10 cellular contexts compared by ENCODE assay signal in the genomic region with DNA sequence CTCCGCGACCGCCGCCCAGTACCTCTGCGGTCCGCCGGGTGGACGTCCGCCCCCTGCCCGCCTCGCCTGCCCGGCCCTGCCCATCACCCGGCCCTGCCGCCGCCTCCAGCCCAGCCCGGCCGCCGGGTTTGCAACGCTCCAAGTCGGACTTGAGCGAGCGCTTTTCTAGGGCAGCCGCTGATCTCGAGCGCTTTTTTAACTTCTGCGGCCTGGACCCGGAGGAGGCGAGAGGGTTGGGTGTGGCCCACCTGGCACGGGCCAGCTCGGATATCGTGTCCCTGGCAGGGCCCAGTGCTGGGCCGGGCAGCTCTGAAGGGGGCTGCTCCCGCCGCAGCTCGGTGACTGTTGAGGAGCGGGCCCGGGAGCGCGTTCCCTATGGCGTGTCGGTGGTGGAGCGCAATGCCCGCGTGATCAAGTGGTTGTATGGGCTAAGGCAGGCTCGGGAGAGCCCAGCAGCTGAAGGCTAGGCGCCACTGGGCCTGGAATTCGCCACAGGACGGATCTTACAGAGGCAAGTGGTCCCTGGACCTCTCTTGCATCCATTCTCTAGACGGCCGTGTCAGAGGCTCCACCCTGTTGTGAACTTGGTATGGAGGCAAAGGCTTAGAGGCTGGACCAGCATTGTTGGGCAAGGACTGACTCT. TPM values are rescaled to one million over a fixed set of nuclear protein-coding genes. Genes with fewer than 3 reads are reported as not detected.
DNase-seq lines count a peak whose midpoint lies in the region; ATAC-seq and TF ChIP-seq lines count a peak whose summit lies in the region.
"Had no signal": no experiment of that assay in that cellular context is flagged by ENCODE, and none has a peak within 500 bp of the region (broad histone marks: within the 10 kb centered on the region; RNA-seq: fewer than 3 reads in every experiment).

No MANE protein-coding gene starts in this region.

- ATAC-seq in activated B cell treated with CpG ODN at 0.5 μM for 24 hours (ENCODE audit: low read depth) (no peak), HG02840 (IDR thresholded peaks at IDR 0.05; ENCODE audit: low FRiP score, unreplicated experiment) (no peak)

- no peaks in the 10 kb centered on the region for H3K27me3 Mint-ChIP-seq in activated B cell treated with CpG ODN at 0.5 μM for 24 hours
- H3K27me3 Mint-ChIP-seq in endothelial cell (ENCODE audit: unreplicated experiment) = peaks cover 9% of the 10 kb centered on the region

- H3K36me3 Mint-ChIP-seq in activated B cell treated with CpG ODN at 0.5 μM for 24 hours (ENCODE audit: low read depth) (no peaks in the 10 kb centered on the region), endothelial cell (ENCODE audit: low read depth, unreplicated experiment) (no peaks in the 10 kb centered on the region)

- peak overlapping the region; percentile 90 for H3K27ac Mint-ChIP-seq in activated B cell treated with CpG ODN at 0.5 μM for 24 hours
- no peak overlapping the region for H3K27ac Mint-ChIP-seq in endothelial cell (ENCODE audit: unreplicated experiment)

- H3K4me1 Mint-ChIP-seq in activated B cell treated with CpG ODN at 0.5 μM for 24 hours = peaks cover 55% of the 10 kb centered on the region
- peaks cover 27% of the 10 kb centered on the region for H3K4me1 Mint-ChIP-seq in endothelial cell (ENCODE audit: unreplicated experiment)

- no peaks in the 10 kb centered on the region for H3K27me3 ChIP-seq in HL-60 (ENCODE audit: insufficient read depth, poor library complexity, severe bottlenecking)

- POLR2A ChIA-PET in activated B cell treated with CpG ODN at 0.5 μM for 24 hours (lab: Charles Lee) = interaction anchor here (7.1 kb wide), 1 partner anchor 12 kb away, joined by 50 read pairs; a partner anchor contains a TSS

- H3K9me3 Mint-ChIP-seq in activated B cell treated with CpG ODN at 0.5 μM for 24 hours = no peaks in the 10 kb centered on the region
- H3K9me3 Mint-ChIP-seq in endothelial cell (ENCODE audit: unreplicated experiment) = no peaks in the 10 kb centered on the region

- intact Hi-C loops in activated B cell treated with CpG ODN at 0.5 μM for 24 hours (cut with micrococcal nuclease) = loop anchor here (5.0 to 10.0 kb wide), 2 partner anchors 47 to 549 kb away; a partner anchor contains a TSS

- H3K4me3 Mint-ChIP-seq in activated B cell treated with CpG ODN at 0.5 μM for 24 hours (peak overlapping the region; percentile 73), endothelial cell (ENCODE audit: unreplicated experiment) (peak overlapping the region; percentile 65)

- H3K4me3 ChIP-seq in HL-60 (replicated peaks; ENCODE audit: insufficient read depth, low read length) = no peak overlapping the region

- peak overlapping the region; percentile 64 for H3K27ac ChIP-seq in HL-60 (replicated peaks)
- H3K27ac ChIP-seq: SK-N-MC had no signal

- CTCF ChIA-PET in activated B cell treated with CpG ODN at 0.5 μM for 24 hours (lab: Charles Lee) = no interaction called here

- TF ChIP-seq CTCF in HL-60 (IDR thresholded peaks at IDR 0.05; ENCODE audit: insufficient read depth, low read length) (no peak), activated B cell treated with CpG ODN at 0.5 μM for 24 hours (IDR thresholded peaks at IDR 0.05) (no peak), endothelial cell (IDR thresholded peaks at IDR 0.05; ENCODE audit: unreplicated experiment) (no peak)

- no peak for DNase-seq in HL-60 (ENCODE audit: low read depth in 1 of 2, low spot score in 1 of 2)
- DNase-seq in activated B cell treated with CpG ODN at 0.5 μM for 24 hours = peak; percentile 21
- no peak for DNase-seq in endothelial cell (ENCODE audit: low spot score)
- DNase-seq in retina = peak; percentile 65
- no peak for DNase-seq in UCSD-AML1 (lab: John Stamatoyannopoulos, UW; ENCODE audit: unreplicated experiment)
- no peak for DNase-seq in NCI-H345 treated with DMSO at 0.1 percent for 48 hours (lab: John Stamatoyannopoulos, UW; ENCODE audit: unreplicated experiment)
- no peak for DNase-seq in stimulated activated CD4-positive, alpha-beta T cell treated with anti-CD3 and anti-CD28 coated beads, Interleukin-4, amount 100 ng/mL, for 24 hours
- DNase-seq: NCI-H1092 treated with DMSO at 0.1 percent for 48 hours had no signal

RNA-seq across cellular contexts. Expression of a gene that starts 11.8 kb away (rescaled TPM):
- total RNA-seq in activated B cell treated with CpG ODN at 0.5 μM for 24 hours (9.2 and 11.0 TPM in 2 replicates), endothelial cell (ENCODE audit: unreplicated experiment) (7.2 TPM)

Comparison
In these comparisons a context has a peak if more than half of its experiments do, and no peak if none do; other contexts are left out.
1. DNase-seq: peak in activated B cell treated with CpG ODN at 0.5 μM for 24 hours (single experiment) and retina (single experiment); none in HL-60 (0 of 2), endothelial cell (single experiment), UCSD-AML1 (single experiment), NCI-H345 treated with DMSO at 0.1 percent for 48 hours (single experiment) and stimulated activated CD4-positive, alpha-beta T cell treated with anti-CD3 and anti-CD28 coated beads, Interleukin-4, amount 100 ng/mL, for 24 hours (single experiment).